In the genomic region with DNA sequence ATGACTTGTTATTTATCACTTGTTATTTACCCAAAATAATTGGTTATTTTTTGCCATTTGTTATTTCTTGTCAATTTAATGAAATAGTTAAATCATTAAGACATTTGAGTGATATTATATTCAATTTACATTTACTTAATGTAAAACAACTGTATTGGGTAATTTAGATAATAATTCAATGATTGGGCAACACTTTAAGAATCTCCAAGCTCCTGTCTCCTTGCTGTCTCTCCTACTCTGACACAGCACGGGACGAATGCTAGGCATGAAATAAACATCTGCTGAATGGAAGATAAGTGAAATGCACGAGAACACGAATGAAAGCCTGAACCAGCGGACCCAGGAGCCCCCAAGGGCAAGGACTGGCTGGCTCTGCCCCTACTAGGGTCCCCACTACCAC, we compare ENCODE assay signal across 24 cellular contexts. TPM values are rescaled to one million over a fixed set of nuclear protein-coding genes. Genes with fewer than 3 reads are reported as not detected.
"Had no signal": no experiment of that assay in that cellular context is flagged by ENCODE, and none has a peak within 500 bp of the region (broad histone marks: within the 10 kb centered on the region; RNA-seq: fewer than 3 reads in every experiment).

No MANE protein-coding gene starts in this region.

- H3K27me3 ChIP-seq: MG63, SJCRH30 had no signal

- ATAC-seq: Panc1, PC-3, SK-N-SH treated with all-trans-retinoic acid at 6 μM for 48 hours had no signal

- H3K27ac ChIP-seq: RWPE1, SJCRH30 had no signal

- DNase-seq: Karpas-422, KBM-7, MG63, NCI-H1092, NCI-H1105 treated with DMSO at 0.1 percent for 48 hours, NCI-H1417 treated with DMSO at 0.1 percent for 48 hours, NCI-H187, NCI-H2029, NCI-H2081 treated with DMSO at 0.1 percent for 48 hours, NCI-H2171, NCI-H226, NCI-H446, NCI-H510A, NCI-H524 treated with DMSO at 0.1 percent for 48 hours, NCI-H69, NCI-H774, PC-3, SHP77 treated with DMSO at 0.1 percent for 48 hours, SJCRH30, T-helper 1 cell had no signal

- H3K4me1 ChIP-seq: SJCRH30 had no signal

- H3K4me3 ChIP-seq: MG63, SJCRH30 had no signal

RNA-seq across cellular contexts. Expression of gene PTPRH, which starts 55.2 kb away (rescaled TPM):
- total RNA-seq: OCI-LY7 had no signal
